7 cellular contexts compared by ENCODE assay signal in genomic region chr2:219200502-219201326, GRCh38. TPM values are rescaled to one million over a fixed set of nuclear protein-coding genes. Genes with fewer than 3 reads are reported as not detected.
DNase-seq lines count a peak whose midpoint lies in the region; ATAC-seq lines count a peak whose summit lies in the region.
"Not testable (repeated sequence)": the region's sequence is repeated elsewhere in the genome, so short reads cannot be mapped to it uniquely, and the experiment has no call there.

No MANE protein-coding gene starts in this region.

- H3K36me3 Mint-ChIP-seq in activated T-cell treated with anti-CD3 and anti-CD28 coated beads, Interleukin-2, amount 50 U/mL, for 4 hours (ENCODE audit: insufficient read depth); activated naive CD8-positive, alpha-beta T cell treated with anti-CD3 and anti-CD28 coated beads, Interleukin-2, amount 10 ng/mL, durations not matched to agents 7 days and 5 days: not testable (repeated sequence)

- H3K4me3 Mint-ChIP-seq in activated T-cell treated with anti-CD3 and anti-CD28 coated beads, Interleukin-2, amount 50 U/mL, for 4 hours: peak overlapping the region; percentile 73
- peak overlapping the region; percentile 81 for H3K4me3 Mint-ChIP-seq in activated naive CD8-positive, alpha-beta T cell treated with anti-CD3 and anti-CD28 coated beads, Interleukin-2, amount 10 ng/mL, durations not matched to agents 7 days and 5 days

- H3K27ac Mint-ChIP-seq in activated naive CD8-positive, alpha-beta T cell treated with anti-CD3 and anti-CD28 coated beads, Interleukin-2, amount 10 ng/mL, durations not matched to agents 7 days and 5 days: peak overlapping the region; percentile 92

- DNase-seq in ELF-1 (ENCODE audit: low read depth, low spot score) (peak; percentile 26), NCI-H69 (lab: John Stamatoyannopoulos, UW) (peak; percentile 22), foreskin melanocyte (peak; percentile 53), pons (ENCODE audit: low spot score) (peak; percentile 51)
- DNase-seq in activated CD4-positive, alpha-beta T cell treated with anti-CD3 and anti-CD28 coated beads for 48 hours: peak; percentile 26
- DNase-seq in activated T-cell treated with anti-CD3 and anti-CD28 coated beads, Interleukin-2, amount 50 U/mL, for 4 hours: not testable (repeated sequence)
- peak; percentile 58 for DNase-seq in activated naive CD8-positive, alpha-beta T cell treated with anti-CD3 and anti-CD28 coated beads, Interleukin-2, amount 10 ng/mL, durations not matched to agents 7 days and 5 days

- H3K9me3 Mint-ChIP-seq in activated T-cell treated with anti-CD3 and anti-CD28 coated beads, Interleukin-2, amount 50 U/mL, for 4 hours; activated naive CD8-positive, alpha-beta T cell treated with anti-CD3 and anti-CD28 coated beads, Interleukin-2, amount 10 ng/mL, durations not matched to agents 7 days and 5 days: not testable (repeated sequence)

- peaks cover 12% of the 10 kb centered on the region for H3K4me1 Mint-ChIP-seq in activated T-cell treated with anti-CD3 and anti-CD28 coated beads, Interleukin-2, amount 50 U/mL, for 4 hours (ENCODE audit: low read depth)
- peaks cover 20% of the 10 kb centered on the region for H3K4me1 Mint-ChIP-seq in activated naive CD8-positive, alpha-beta T cell treated with anti-CD3 and anti-CD28 coated beads, Interleukin-2, amount 10 ng/mL, durations not matched to agents 7 days and 5 days

- POLR2A ChIA-PET in activated naive CD8-positive, alpha-beta T cell treated with anti-CD3 and anti-CD28 coated beads, Interleukin-2, amount 10 ng/mL, durations not matched to agents 7 days and 5 days (lab: Charles Lee): interaction anchor here (0.6 to 3.0 kb wide), 16 partner anchors 9 to 304 kb away, joined by 3 to 63 read pairs (median 4); partner anchors contain the start of genes ABCB6, ANKZF1, ATG9A and CNPPD1

- ATAC-seq in activated T-cell treated with anti-CD3 and anti-CD28 coated beads, Interleukin-2, amount 50 U/mL, for 4 hours: peak in 1 of 2 donors; percentile 18
- not testable (repeated sequence) for ATAC-seq in activated naive CD8-positive, alpha-beta T cell treated with anti-CD3 and anti-CD28 coated beads, Interleukin-2, amount 10 ng/mL, durations not matched to agents 7 days and 5 days (ENCODE audit: low read depth)

- H3K27me3 Mint-ChIP-seq in activated T-cell treated with anti-CD3 and anti-CD28 coated beads, Interleukin-2, amount 50 U/mL, for 4 hours (ENCODE audit: low read depth); activated naive CD8-positive, alpha-beta T cell treated with anti-CD3 and anti-CD28 coated beads, Interleukin-2, amount 10 ng/mL, durations not matched to agents 7 days and 5 days: not testable (repeated sequence)

RNA-seq across cellular contexts. Expression of gene ZFAND2B, which starts 5.9 kb away (rescaled TPM):
- 10 to 100 TPM; 27.0 to 35.3 (median 31.7) TPM for total RNA-seq in activated T-cell treated with anti-CD3 and anti-CD28 coated beads, Interleukin-2, amount 50 U/mL, for 4 hours
- 10 to 100 TPM; 68.1 to 69.8 TPM for total RNA-seq in activated naive CD8-positive, alpha-beta T cell treated with anti-CD3 and anti-CD28 coated beads, Interleukin-2, amount 10 ng/mL, durations not matched to agents 7 days and 5 days

RNA-seq across cellular contexts. Expression of gene ABCB6, which starts 18.0 kb away (rescaled TPM):
- 10 to 100 TPM; 14.8 to 17.2 (median 15.4) TPM for total RNA-seq in activated T-cell treated with anti-CD3 and anti-CD28 coated beads, Interleukin-2, amount 50 U/mL, for 4 hours
- total RNA-seq in activated naive CD8-positive, alpha-beta T cell treated with anti-CD3 and anti-CD28 coated beads, Interleukin-2, amount 10 ng/mL, durations not matched to agents 7 days and 5 days: 10 to 100 TPM; 13.1 to 14.3 TPM

RNA-seq across cellular contexts. Expression of gene RETREG2, which starts 22.6 kb away (rescaled TPM):
- total RNA-seq in activated T-cell treated with anti-CD3 and anti-CD28 coated beads, Interleukin-2, amount 50 U/mL, for 4 hours: 10 to 100 TPM; 55.0 to 63.1 (median 62.7) TPM
- total RNA-seq in activated naive CD8-positive, alpha-beta T cell treated with anti-CD3 and anti-CD28 coated beads, Interleukin-2, amount 10 ng/mL, durations not matched to agents 7 days and 5 days: 100 to 1,000 TPM; 129 TPM

RNA-seq across cellular contexts. Expression of gene CNPPD1, which starts 24.0 kb away (rescaled TPM):
- 10 to 100 TPM; 66.8 to 78.9 (median 72.7) TPM for total RNA-seq in activated T-cell treated with anti-CD3 and anti-CD28 coated beads, Interleukin-2, amount 50 U/mL, for 4 hours
- 10 to 100 TPM; 77.3 to 77.6 TPM for total RNA-seq in activated naive CD8-positive, alpha-beta T cell treated with anti-CD3 and anti-CD28 coated beads, Interleukin-2, amount 10 ng/mL, durations not matched to agents 7 days and 5 days

RNA-seq across cellular contexts. Expression of gene ATG9A, which starts 28.7 kb away (rescaled TPM):
- total RNA-seq in activated T-cell treated with anti-CD3 and anti-CD28 coated beads, Interleukin-2, amount 50 U/mL, for 4 hours: 10 to 100 TPM; 29.7 to 31.4 (median 31.4) TPM
- 10 to 100 TPM; 56.0 to 62.1 TPM for total RNA-seq in activated naive CD8-positive, alpha-beta T cell treated with anti-CD3 and anti-CD28 coated beads, Interleukin-2, amount 10 ng/mL, durations not matched to agents 7 days and 5 days
